26 cellular contexts compared by ENCODE assay signal in genomic region chr9:101264727-101265126, GRCh38.
"Had no signal": no experiment of that assay in that cellular context is flagged by ENCODE, and none has a peak within 500 bp of the region (broad histone marks: within the 10 kb centered on the region; RNA-seq: fewer than 3 reads in every experiment).

No MANE protein-coding gene starts in this region.

- H3K9me3 ChIP-seq: stomach, suprapubic skin, testis, thoracic aorta, thyroid gland, tibial artery, tibial nerve, transverse colon, upper lobe of left lung, upper lobe of right lung, uterus, vagina had no signal

- ATAC-seq: stimulated activated effector memory CD8-positive, alpha-beta T cell treated with anti-CD3 and anti-CD28 coated beads, Interleukin-12 subunit alpha, Interleukin-12 subunit beta, amount 100 ng/mL, for 72 hours; stimulated activated memory B cell treated with anti-CD40 and anti-IgM and Interleukin-4, amounts not matched to agents 10 μg/mL and 1 μg/mL and 100 μg/mL, for 72 hours; stimulated activated naive CD8-positive, alpha-beta T cell treated with anti-CD3 and anti-CD28 coated beads, Interleukin-15, amount 100 ng/mL, for 72 hours; stimulated activated naive CD8-positive, alpha-beta T cell treated with anti-CD3 and anti-CD28 coated beads, Interleukin-15, Interleukin-2, amounts not matched to agents 100 U/mL and 50 U/mL, for 24 hours; upper lobe of right lung had no signal

- H3K4me1 ChIP-seq: stomach, suprapubic skin, testis, thyroid gland, tibial artery, tibial nerve, transverse colon, upper lobe of left lung, upper lobe of right lung, uterus, vagina had no signal

- H3K27me3 ChIP-seq: stomach, suprapubic skin, testis, thyroid gland, tibial artery, tibial nerve, transverse colon, upper lobe of left lung, upper lobe of right lung, uterus, vagina had no signal

- DNase-seq: stimulated activated CD4-positive, alpha-beta T cell treated with anti-CD3 and anti-CD28 coated beads, Interleukin-2, amount 100 ng/mL, for 48 hours; stimulated activated CD4-positive, alpha-beta T cell treated with anti-CD3 and anti-CD28 coated beads, Interleukin-4, amount 100 ng/mL, for 1 hour; stimulated activated CD4-positive, alpha-beta T cell treated with anti-CD3 and anti-CD28 coated beads, Interleukin-4, amount 100 ng/mL, for 24 hours; stimulated activated CD4-positive, alpha-beta T cell treated with anti-CD3 and anti-CD28 coated beads, Interleukin-4, amount 100 ng/mL, for 4 hours; stimulated activated CD8-positive, alpha-beta memory T cell treated with anti-CD3 and anti-CD28 coated beads, Interleukin-4, amount 100 ng/mL, for 48 hours; stimulated activated naive B cell treated with anti-CD40 and anti-IgM and Interleukin-4, amounts not matched to agents 10 μg/mL and 1 μg/mL and 100 μg/mL, for 72 hours; stimulated activated naive CD4-positive, alpha-beta T cell; stimulated activated naive CD4-positive, alpha-beta T cell treated with Interleukin-2 at 50 U/mL for 16 hours; stimulated activated naive CD8-positive, alpha-beta T cell treated with anti-CD3 and anti-CD28 coated beads, Interleukin-15, amount 100 ng/mL, for 72 hours; stimulated activated naive CD8-positive, alpha-beta T cell treated with anti-CD3 and anti-CD28 coated beads, Interleukin-15, Interleukin-2, amounts not matched to agents 100 U/mL and 50 U/mL, for 24 hours; stomach; testis; thyroid gland; tibial artery; transverse colon; trophoblast cell; upper lobe of left lung; upper lobe of right lung; uterus had no signal

- H3K4me3 ChIP-seq: stomach, suprapubic skin, testis, thoracic aorta, thyroid gland, tibial artery, tibial nerve, transverse colon, upper lobe of left lung, upper lobe of right lung, uterus, vagina had no signal

- FAIRE-seq: urothelium cell line had no signal

- H3K36me3 ChIP-seq: stomach, suprapubic skin, thoracic aorta, thyroid gland, tibial artery, tibial nerve, transverse colon, upper lobe of left lung, upper lobe of right lung, uterus, vagina had no signal

- H3K27ac ChIP-seq: stomach, suprapubic skin, testis, thoracic aorta, thyroid gland, tibial artery, tibial nerve, transverse colon, upper lobe of left lung, upper lobe of right lung, uterus, vagina had no signal
